ENCODE assay signal across 15 cellular contexts in genomic region chr13:114079601-114080536, GRCh38. TPM values are rescaled to one million over a fixed set of nuclear protein-coding genes. Genes with fewer than 3 reads are reported as not detected.
DNase-seq lines count a peak whose midpoint lies in the region; ATAC-seq, FAIRE-seq and TF ChIP-seq lines count a peak whose summit lies in the region.
"Had no signal": no experiment of that assay in that cellular context is flagged by ENCODE, and none has a peak within 500 bp of the region (broad histone marks: within the 10 kb centered on the region; RNA-seq: fewer than 3 reads in every experiment).

No MANE protein-coding gene starts in this region.

- H3K4me3 Mint-ChIP-seq in naive thymus-derived CD4-positive, alpha-beta T cell: peak overlapping the region in 4 of 10 donors; percentile 11 to 68 (median 28)
- H3K4me3 Mint-ChIP-seq: T-helper 1 cell treated with Interleukin-12 subunit alpha and Interleukin-12 subunit beta and Interleukin-4 antibody, amounts not matched to agents 30 μg/mL and 1 μg/mL, for 36 hours had no signal

- H3K9ac ChIP-seq in H1 (replicated peaks in 1 of 4; ENCODE audit: extremely low read depth in 1 of 4, low read depth in 3 of 4, low read length in 3 of 4): no peak overlapping the region

- TF ChIP-seq EP300 in H1 (IDR thresholded peaks at IDR 0.05; ENCODE audit: borderline replicate concordance in 1 of 2, low read depth in 2 of 2, low read length in 2 of 2): no peak

- no peak overlapping the region for H2BK120ac ChIP-seq in H1 (replicated peaks; ENCODE audit: low read depth, low read length)

- H3K27me3 ChIP-seq in H1 (replicated peaks in 1 of 4; ENCODE audit: control insufficient read depth in 3 of 4, extremely low read depth in 1 of 4, insufficient read depth in 3 of 4, low read length in 3 of 4) (no peaks in the 10 kb centered on the region; a peak in 1 of 7 replicates), upper lobe of right lung (no peaks in the 10 kb centered on the region)
- no peaks in the 10 kb centered on the region for H3K27me3 ChIP-seq in naive thymus-derived CD4-positive, alpha-beta T cell (ENCODE audit: control insufficient read depth in 2 of 2, insufficient read depth in 2 of 2, low read length in 2 of 2)
- H3K27me3 ChIP-seq: stomach had no signal

- no peaks in the 10 kb centered on the region for H3K27me3 Mint-ChIP-seq in naive thymus-derived CD4-positive, alpha-beta T cell

- H3K18ac ChIP-seq in H1 (ENCODE audit: extremely low read depth, low read length): no peak overlapping the region

- no peak overlapping the region for H3K56ac ChIP-seq in H1 (replicated peaks; ENCODE audit: insufficient read length, low read depth, low read length)

- H3K4me3 ChIP-seq in H1 (ENCODE audit: extremely low read depth in 1 of 4, insufficient read depth in 2 of 4, low read depth in 3 of 4, low read length in 4 of 4): no peak overlapping the region
- H3K4me3 ChIP-seq in naive thymus-derived CD4-positive, alpha-beta T cell (ENCODE audit: low read length): no peak overlapping the region
- H3K4me3 ChIP-seq in upper lobe of right lung: no peak overlapping the region
- H3K4me3 ChIP-seq: stomach had no signal

- no peak for TF ChIP-seq POLR2A in H1 (IDR thresholded peaks at IDR 0.05; ENCODE audit: control extremely low read depth in 1 of 2, low read depth in 2 of 2, low read length in 2 of 2)

- peaks cover 11% of the 10 kb centered on the region for H3K79me1 ChIP-seq in H1 (ENCODE audit: low read depth, low read length)

- no peaks in the 10 kb centered on the region for H3K23me2 ChIP-seq in H1 (ENCODE audit: low read depth, low read length)

- H2BK12ac ChIP-seq in H1 (ENCODE audit: low read depth, low read length): no peak overlapping the region

- peaks cover 0 to 40% (median 24%) of the 10 kb centered on the region in 5 donors for H3K36me3 Mint-ChIP-seq in naive thymus-derived CD4-positive, alpha-beta T cell

- no peak overlapping the region for H2BK5ac ChIP-seq in H1 (ENCODE audit: low read depth, low read length)

- no peak overlapping the region for H3K27ac ChIP-seq in H1 (ENCODE audit: low read depth, low read length)
- H3K27ac ChIP-seq in naive thymus-derived CD4-positive, alpha-beta T cell (ENCODE audit: low read depth, low read length): peak overlapping the region; percentile 61
- H3K27ac ChIP-seq in upper lobe of right lung: no peak overlapping the region

- ATAC-seq in naive thymus-derived CD4-positive, alpha-beta T cell: no peak
- ATAC-seq in upper lobe of right lung: no peak
- ATAC-seq in GM21423 (IDR thresholded peaks at IDR 0.05; ENCODE audit: unreplicated experiment): no peak

- POLR2A ChIA-PET in H1 (lab: Charles Lee; ENCODE audit: partially characterized antibody): no interaction called here
- POLR2A ChIA-PET in naive thymus-derived CD4-positive, alpha-beta T cell (lab: Charles Lee): interaction anchor here (1.0 kb wide), 1 partner anchor 51 kb away, joined by 3 read pairs; no protein-coding TSS in a partner anchor

- TF ChIP-seq RAD21 in H1 (IDR thresholded peaks at IDR 0.05 in 1 of 2, conservative IDR thresholded peaks at IDR 0.05 in 1 of 2; ENCODE audit: low read depth in 2 of 2, low read length in 2 of 2): no peak

- H3K27ac Mint-ChIP-seq in naive thymus-derived CD4-positive, alpha-beta T cell: peak overlapping the region in 3 of 9 donors; percentile 9 to 90 (median 70)
- H3K27ac Mint-ChIP-seq: T-helper 1 cell treated with Interleukin-12 subunit alpha and Interleukin-12 subunit beta and Interleukin-4 antibody, amounts not matched to agents 30 μg/mL and 1 μg/mL, for 36 hours had no signal

- no peak overlapping the region for H4K91ac ChIP-seq in H1 (replicated peaks; ENCODE audit: insufficient read length, low read length)

- peak; percentile 60 for DNase-seq in activated effector memory CD4-positive, alpha-beta T cell treated with anti-CD3 and anti-CD28 coated beads, Interleukin-2, amount 50 U/mL, for 16 hours
- DNase-seq in activated effector memory CD4-positive, alpha-beta T cell treated with Interleukin-2 at 50 U/mL for 16 hours: no peak
- no peak for DNase-seq in H1 (ENCODE audit: low read depth in 1 of 2, low spot score in 2 of 2)
- DNase-seq in naive thymus-derived CD4-positive, alpha-beta T cell: no peak
- peak; percentile 62 for DNase-seq in upper lobe of right lung
- no peak for DNase-seq in GOT3 (lab: John Stamatoyannopoulos, UW)
- DNase-seq in HK-2 (ENCODE audit: unreplicated experiment): no peak
- DNase-seq: activated CD4-positive, alpha-beta T cell treated with anti-CD3 and anti-CD28 coated beads for 4 hours; central memory CD4-positive, alpha-beta T cell; NCI-H187 treated with DMSO at 0.1 percent for 48 hours; RPMI8226 had no signal

- peak overlapping the region; percentile 69 for H3K4ac ChIP-seq in H1 (replicated peaks; ENCODE audit: insufficient read length, low read depth, low read length)

- H3K9me3 ChIP-seq in H1 (ENCODE audit: insufficient read depth in 2 of 2, low read depth in 1 of 2, low read length in 1 of 2) (no peaks in the 10 kb centered on the region), upper lobe of right lung (no peaks in the 10 kb centered on the region)
- no peaks in the 10 kb centered on the region for H3K9me3 ChIP-seq in naive thymus-derived CD4-positive, alpha-beta T cell (ENCODE audit: control insufficient read depth in 2 of 3, low read length in 3 of 3)
- H3K9me3 ChIP-seq: stomach had no signal

- H4K20me1 ChIP-seq in H1 (replicated peaks in 1 of 2; ENCODE audit: control insufficient read depth in 1 of 2, insufficient read depth in 2 of 2, low read length in 2 of 2): peaks cover 0 to 20% of the 10 kb centered on the region in 2 experiments

- no peak overlapping the region for H2AK5ac ChIP-seq in H1 (ENCODE audit: low read depth, low read length)

- 87% methylated on average over 33 of the region's 37 CpGs; no CpG with 5 or more reads in 1 of the 2 experiments for WGBS in H1 (ENCODE audit: extremely low coverage in 1 of 2, insufficient coverage in 1 of 2, insufficient read length in 1 of 2, insufficient replicate concordance in 2 of 2, low coverage in 1 of 2, low lambda C conversion rate in 2 of 2, missing lambda C conversion rate in 1 of 2), 2 experiments

- peaks cover 0 to 11% (median 0%) of the 10 kb centered on the region in 11 donors for H3K9me3 Mint-ChIP-seq in naive thymus-derived CD4-positive, alpha-beta T cell
- H3K9me3 Mint-ChIP-seq: T-helper 1 cell treated with Interleukin-12 subunit alpha and Interleukin-12 subunit beta and Interleukin-4 antibody, amounts not matched to agents 30 μg/mL and 1 μg/mL, for 36 hours had no signal

- no peak overlapping the region for H3K14ac ChIP-seq in H1 (ENCODE audit: insufficient read length)

- CTCF ChIA-PET in H1 (lab: Charles Lee; ENCODE audit: partially characterized antibody): no interaction called here
- CTCF ChIA-PET in naive thymus-derived CD4-positive, alpha-beta T cell (lab: Charles Lee): no interaction called here

- H4K8ac ChIP-seq in H1 (ENCODE audit: extremely low read depth, insufficient read depth, low read length): no peak overlapping the region; the same call in 1 of the 2 replicates

- peaks cover 0 to 13% of the 10 kb centered on the region in 2 experiments; a peak in 2 of 4 replicates for H3K79me2 ChIP-seq in H1 (ENCODE audit: control insufficient read depth in 1 of 2, insufficient read depth in 2 of 2, low read length in 2 of 2)

- no peaks in the 10 kb centered on the region for H3K36me3 ChIP-seq in H1 (ENCODE audit: control insufficient read depth in 2 of 4, insufficient read depth in 4 of 4, low read length in 3 of 4)
- peaks cover 2 to 69% (median 7%) of the 10 kb centered on the region in 3 experiments for H3K36me3 ChIP-seq in naive thymus-derived CD4-positive, alpha-beta T cell (ENCODE audit: control insufficient read depth in 2 of 3, insufficient read depth in 3 of 3, low read length in 3 of 3)
- no peaks in the 10 kb centered on the region for H3K36me3 ChIP-seq in upper lobe of right lung

- H3K4me1 Mint-ChIP-seq in naive thymus-derived CD4-positive, alpha-beta T cell: peaks cover 11 to 71% (median 50%) of the 10 kb centered on the region in 7 donors

- no peak overlapping the region for H3K4me2 ChIP-seq in H1 (ENCODE audit: insufficient read depth in 1 of 2, low read depth in 2 of 2, low read length in 2 of 2)

- no peak for FAIRE-seq in H1 (lab: Jason Lieb, UNC)
- FAIRE-seq: HTR-8/SVneo had no signal

- no peak overlapping the region for H4K5ac ChIP-seq in H1 (ENCODE audit: insufficient read length, low read depth, low read length)

- TF ChIP-seq CTCF in H1 (IDR thresholded peaks at IDR 0.05; ENCODE audit: control extremely low read depth in 1 of 3, insufficient read depth in 1 of 3, low read depth in 1 of 3, low read length in 3 of 3): no peak
- TF ChIP-seq CTCF in upper lobe of right lung (IDR thresholded peaks at IDR 0.05): no peak

- H3K4me1 ChIP-seq in H1 (replicated peaks in 1 of 4; ENCODE audit: control insufficient read depth in 3 of 4, insufficient read depth in 4 of 4, low read length in 3 of 4) (peaks cover 0 to 5% (median 1%) of the 10 kb centered on the region in 4 experiments; a peak in 3 of 7 replicates), upper lobe of right lung (peaks cover 8% of the 10 kb centered on the region)
- H3K4me1 ChIP-seq in naive thymus-derived CD4-positive, alpha-beta T cell (ENCODE audit: control insufficient read depth in 2 of 2, insufficient read depth in 2 of 2, low read length in 2 of 2): peaks cover 19 to 54% of the 10 kb centered on the region in 2 donors

- H2BK20ac ChIP-seq in H1 (ENCODE audit: low read length): no peak overlapping the region

- intact Hi-C loops in naive thymus-derived CD4-positive, alpha-beta T cell (cut with micrococcal nuclease): no loop called here
- intact Hi-C loops in upper lobe of right lung (cut with DNase I): no loop called here

- H3K23ac ChIP-seq in H1 (ENCODE audit: insufficient read length): no peak overlapping the region

- no peak overlapping the region for H2AFZ ChIP-seq in H1 (ENCODE audit: low read length)

- no peak overlapping the region for H2BK15ac ChIP-seq in H1 (ENCODE audit: low read length)

TF ChIP-seq in H1, 55 proteins besides CTCF, POLR2A, EP300 and RAD21 (continues in another document):
- TF ChIP-seq CBX5 (IDR thresholded peaks at IDR 0.05; ENCODE audit: low read depth, low read length) (no peak), HDAC2 (IDR thresholded peaks at IDR 0.05; ENCODE audit: borderline replicate concordance in 1 of 2, low read depth in 2 of 2, low read length in 2 of 2) (no peak)

RNA-seq across cellular contexts. Expression of gene RASA3, which starts 52.6 kb away (rescaled TPM):
- 21.9 TPM in 2 replicates for total RNA-seq in H1 (2021; fragmentation: NEBNext Ultra II Directional; extraction: Animal tissue kit (Norgen Biotek cat#: 25700))
- polyA plus RNA-seq in H1 (2011; rRNA removed): 7.5 and 11.0 TPM in 2 replicates
- polyA plus RNA-seq in H1 (2011; cell fraction: cytosol; rRNA removed): 12.9 TPM
- 15.0 TPM for polyA plus RNA-seq in H1 (2011; cell fraction: nucleus; rRNA removed)
- 11.8 to 14.5 TPM (median 13.4 TPM) in 4 replicates for polyA plus RNA-seq in H1 (2012, experiment 1 of 2)
- polyA plus RNA-seq in H1 (2012, experiment 2 of 2): 7.7 TPM
- 11.2 TPM for polyA plus RNA-seq in H1 (2013, experiment 1 of 2)
- polyA plus RNA-seq in H1 (2013, experiment 2 of 2): 11.4 TPM
- polyA minus RNA-seq in H1 (2011; rRNA and poly(A)+ RNA removed): 10.6 and 10.8 TPM in 2 replicates
- polyA minus RNA-seq in H1 (2011; cell fraction: cytosol; rRNA and poly(A)+ RNA removed): 11.4 TPM
- polyA minus RNA-seq in H1 (2011; cell fraction: nucleus; rRNA and poly(A)+ RNA removed): 6.9 TPM
- total RNA-seq in naive thymus-derived CD4-positive, alpha-beta T cell: 100 to 1,000 TPM; 110 to 227 (median 199) TPM
- 100 to 1,000 TPM; 109 to 195 TPM for polyA plus RNA-seq in naive thymus-derived CD4-positive, alpha-beta T cell
- 17.3 TPM for total RNA-seq in upper lobe of right lung

Comparison
In these comparisons a context has a peak if more than half of its experiments do, and no peak if none do; other contexts are left out.
1. DNase-seq: peak in activated effector memory CD4-positive, alpha-beta T cell treated with anti-CD3 and anti-CD28 coated beads, Interleukin-2, amount 50 U/mL, for 16 hours (single experiment) and upper lobe of right lung (single experiment); none in activated effector memory CD4-positive, alpha-beta T cell treated with Interleukin-2 at 50 U/mL for 16 hours (single experiment), H1 (0 of 2), naive thymus-derived CD4-positive, alpha-beta T cell (0 of 9), GOT3 (single experiment) and HK-2 (single experiment).